In genomic region chr17:40087049-40087794, GRCh38 we compare ENCODE assay signal across 2 cellular contexts.
TF ChIP-seq lines count a peak whose summit lies in the region.

No MANE protein-coding gene starts in this region.

TF ChIP-seq in GM12891, 5 proteins besides CTCF, POLR2A, EP300 and RAD21:
- no peak for TF ChIP-seq PAX5 (IDR thresholded peaks at IDR 0.05; ENCODE audit: insufficient read depth, low read length, severe bottlenecking)
- TF ChIP-seq POLR2AphosphoS5 (IDR thresholded peaks at IDR 0.05; ENCODE audit: low read depth, low read length) = no peak
- no peak for TF ChIP-seq SPI1 (IDR thresholded peaks at IDR 0.05; ENCODE audit: low read depth, low read length)
- TF ChIP-seq TAF1 (IDR thresholded peaks at IDR 0.05; ENCODE audit: low read depth, low read length) = no peak
- no peak for TF ChIP-seq POU2F2 (IDR thresholded peaks at IDR 0.05; ENCODE audit: low read depth, low read length)

TF ChIP-seq in H1, 55 proteins besides CTCF, POLR2A, EP300 and RAD21:
- no peak for TF ChIP-seq CTBP2 (IDR thresholded peaks at IDR 0.05; ENCODE audit: borderline replicate concordance, insufficient read depth, insufficient read length, low read length)
- no peak for TF ChIP-seq HDAC2 (IDR thresholded peaks at IDR 0.05; ENCODE audit: borderline replicate concordance in 1 of 2, low read depth in 2 of 2, low read length in 2 of 2)
- TF ChIP-seq FOSL1 (IDR thresholded peaks at IDR 0.05; ENCODE audit: insufficient read depth, low read depth, low read length) = no peak
- no peak for TF ChIP-seq CEBPB (IDR thresholded peaks at IDR 0.05; ENCODE audit: low read depth, low read length)
- no peak for TF ChIP-seq TBP (IDR thresholded peaks at IDR 0.05; ENCODE audit: low read depth, low read length)
- no peak for TF ChIP-seq SP1 (IDR thresholded peaks at IDR 0.05; ENCODE audit: low read depth, low read length)
TF ChIP-seq in H1: peak in this region for 0.
